ENCODE assay signal across 14 cellular contexts in genomic region chr20:48794360-48794759, GRCh38. TPM values are rescaled to one million over a fixed set of nuclear protein-coding genes. Genes with fewer than 3 reads are reported as not detected.
DNase-seq lines count a peak whose midpoint lies in the region; ATAC-seq lines count a peak whose summit lies in the region.
"Had no signal": no experiment of that assay in that cellular context is flagged by ENCODE, and none has a peak within 500 bp of the region (broad histone marks: within the 10 kb centered on the region; RNA-seq: fewer than 3 reads in every experiment).

No MANE protein-coding gene starts in this region.

- H3K27ac ChIP-seq in mesendoderm (ENCODE audit: low read depth, low read length): no peak overlapping the region
- H3K27ac ChIP-seq: coronary artery, gastroesophageal sphincter had no signal

- H3K56ac ChIP-seq in mesendoderm (ENCODE audit: low read length): peak overlapping the region; percentile 31

- no peak overlapping the region for H2BK120ac ChIP-seq in mesendoderm (ENCODE audit: low read depth, low read length)

- H3K4me1 Mint-ChIP-seq in stimulated activated naive CD8-positive, alpha-beta T cell treated with anti-CD3 and anti-CD28 coated beads, Interleukin-15, Interleukin-2, amounts not matched to agents 100 ng/mL and 50 ng/mL, for 24 hours (ENCODE audit: low read depth): peaks cover 49% of the 10 kb centered on the region

- H3K23ac ChIP-seq in mesendoderm (ENCODE audit: low read length): no peak overlapping the region

- peak overlapping the region; percentile 75 for H3K27ac Mint-ChIP-seq in stimulated activated naive CD8-positive, alpha-beta T cell treated with anti-CD3 and anti-CD28 coated beads, Interleukin-15, Interleukin-2, amounts not matched to agents 100 ng/mL and 50 ng/mL, for 24 hours
- H3K27ac Mint-ChIP-seq: T-helper 2 cell treated with Interferon-gamma antibody and Interleukin-4, amounts not matched to agents 5 μg/mL and 100 μg/mL, for 36 hours had no signal

- no peak overlapping the region for H2BK15ac ChIP-seq in mesendoderm (replicated peaks; ENCODE audit: low read depth)

- H4K8ac ChIP-seq in mesendoderm (ENCODE audit: low read depth, low read length): no peak overlapping the region

- H3K4me1 ChIP-seq in mesendoderm (ENCODE audit: control insufficient read depth, low read depth, low read length): peaks cover 16% of the 10 kb centered on the region

- H3K79me2 ChIP-seq in mesendoderm (ENCODE audit: control insufficient read depth, insufficient read depth, low read length): peaks cover 61% of the 10 kb centered on the region

- H3K27me3 ChIP-seq in mesendoderm (ENCODE audit: insufficient read depth, low read length, poor library complexity): no peaks in the 10 kb centered on the region

- ATAC-seq in stimulated activated naive CD8-positive, alpha-beta T cell treated with anti-CD3 and anti-CD28 coated beads, Interleukin-15, Interleukin-2, amounts not matched to agents 100 U/mL and 50 U/mL, for 24 hours: no peak
- ATAC-seq in GM19023 (IDR thresholded peaks at IDR 0.05; ENCODE audit: unreplicated experiment) (no peak), GM19467 (IDR thresholded peaks at IDR 0.05; ENCODE audit: unreplicated experiment) (no peak), HG03457 (IDR thresholded peaks at IDR 0.05; ENCODE audit: unreplicated experiment) (no peak)
- ATAC-seq: gastroesophageal sphincter, mucosa of descending colon had no signal

- H3K4ac ChIP-seq in mesendoderm (ENCODE audit: low read depth, low read length): no peak overlapping the region

- no peak for DNase-seq in stimulated activated naive CD8-positive, alpha-beta T cell treated with anti-CD3 and anti-CD28 coated beads, Interleukin-15, Interleukin-2, amounts not matched to agents 100 U/mL and 50 U/mL, for 24 hours
- DNase-seq in astrocyte of the hippocampus (ENCODE audit: low read depth, low spot score) (peak; percentile 51), mesendoderm (peak; percentile 49)
- DNase-seq in activated CD4-positive, alpha-beta T cell treated with anti-CD3 and anti-CD28 coated beads for 48 hours: no peak
- DNase-seq: activated T-cell treated with anti-CD3 and anti-CD28 coated beads, Interleukin-2, amount 50 U/mL, for 48 hours; mucosa of descending colon; stimulated activated naive CD4-positive, alpha-beta T cell treated with Interleukin-2 at 50 U/mL for 16 hours had no signal

- H3K79me1 ChIP-seq in mesendoderm (ENCODE audit: low read length): peaks cover 40% of the 10 kb centered on the region

- no peaks in the 10 kb centered on the region for H3K9me3 Mint-ChIP-seq in stimulated activated naive CD8-positive, alpha-beta T cell treated with anti-CD3 and anti-CD28 coated beads, Interleukin-15, Interleukin-2, amounts not matched to agents 100 ng/mL and 50 ng/mL, for 24 hours
- H3K9me3 Mint-ChIP-seq: T-helper 2 cell treated with Interferon-gamma antibody and Interleukin-4, amounts not matched to agents 5 μg/mL and 100 μg/mL, for 36 hours had no signal

- no peak overlapping the region for H2AK5ac ChIP-seq in mesendoderm (ENCODE audit: low read length)

- no peak overlapping the region for H3K9ac ChIP-seq in mesendoderm (ENCODE audit: low read length)

- no peak overlapping the region for H2BK5ac ChIP-seq in mesendoderm (ENCODE audit: low read length)

- H3K4me2 ChIP-seq in mesendoderm (ENCODE audit: low read length): no peak overlapping the region

- no peaks in the 10 kb centered on the region for H3K27me3 Mint-ChIP-seq in stimulated activated naive CD8-positive, alpha-beta T cell treated with anti-CD3 and anti-CD28 coated beads, Interleukin-15, Interleukin-2, amounts not matched to agents 100 ng/mL and 50 ng/mL, for 24 hours

- no peak overlapping the region for H3K4me3 ChIP-seq in mesendoderm (ENCODE audit: low read length)
- H3K4me3 ChIP-seq: coronary artery, gastroesophageal sphincter, mucosa of descending colon had no signal

- H4K5ac ChIP-seq in mesendoderm (ENCODE audit: low read length): no peak overlapping the region

- H3K36me3 Mint-ChIP-seq in stimulated activated naive CD8-positive, alpha-beta T cell treated with anti-CD3 and anti-CD28 coated beads, Interleukin-15, Interleukin-2, amounts not matched to agents 100 ng/mL and 50 ng/mL, for 24 hours (ENCODE audit: low read depth): peaks cover 8% of the 10 kb centered on the region

- no peaks in the 10 kb centered on the region for H3K36me3 ChIP-seq in mesendoderm (ENCODE audit: control insufficient read depth, insufficient read depth, low read length)
- H3K36me3 ChIP-seq: gastroesophageal sphincter had no signal

- H3K4me3 Mint-ChIP-seq in stimulated activated naive CD8-positive, alpha-beta T cell treated with anti-CD3 and anti-CD28 coated beads, Interleukin-15, Interleukin-2, amounts not matched to agents 100 ng/mL and 50 ng/mL, for 24 hours: no peak overlapping the region
- H3K4me3 Mint-ChIP-seq: T-helper 2 cell treated with Interferon-gamma antibody and Interleukin-4, amounts not matched to agents 5 μg/mL and 100 μg/mL, for 36 hours had no signal

- H3K18ac ChIP-seq in mesendoderm (ENCODE audit: low read length): no peak overlapping the region

- WGBS in mesendoderm (ENCODE audit: extremely low coverage, insufficient coverage, low lambda C conversion rate): no CpG with 5 or more reads among the region's 5 CpGs

RNA-seq across cellular contexts. Expression of gene PREX1, which starts 33.4 kb away (rescaled TPM):
- polyA plus RNA-seq in mesendoderm (2013, experiment 1 of 2): 20.7 TPM
- polyA plus RNA-seq in mesendoderm (2013, experiment 2 of 2): 19.7 TPM

Comparison
In these comparisons a context has a peak if more than half of its experiments do, and no peak if none do; other contexts are left out.
1. DNase-seq: peak in astrocyte of the hippocampus (single experiment) and mesendoderm (single experiment); none in stimulated activated naive CD8-positive, alpha-beta T cell treated with anti-CD3 and anti-CD28 coated beads, Interleukin-15, Interleukin-2, amounts not matched to agents 100 U/mL and 50 U/mL, for 24 hours (single experiment) and activated CD4-positive, alpha-beta T cell treated with anti-CD3 and anti-CD28 coated beads for 48 hours (single experiment).